1 cellular context compared by ENCODE assay signal in the genomic region with DNA sequence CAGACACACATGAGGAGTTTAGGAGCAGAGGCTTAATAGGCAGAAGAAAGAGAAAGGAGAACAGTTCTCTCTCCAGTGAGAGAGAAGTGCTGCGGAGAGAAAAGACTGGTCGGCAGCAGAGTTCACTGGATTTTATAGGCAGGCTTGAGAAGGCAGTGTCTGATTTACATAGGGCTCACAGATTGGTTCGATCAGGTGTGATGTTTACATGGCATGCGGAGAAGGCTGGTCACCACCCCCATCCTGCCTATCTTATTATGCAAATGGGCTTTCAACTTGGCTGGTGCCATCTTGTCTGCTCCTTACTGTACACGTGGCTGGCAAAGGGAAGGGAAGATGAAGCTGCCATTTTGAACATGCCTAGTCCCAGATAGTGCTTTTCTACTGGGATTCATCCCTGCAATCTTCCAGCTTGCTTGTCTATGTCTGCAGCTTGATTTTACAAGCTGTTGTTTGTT.
TF ChIP-seq lines count a peak whose summit lies in the region.

No MANE protein-coding gene starts in this region.

TF ChIP-seq in K562, 482 proteins besides CTCF, POLR2A, EP300 and RAD21 (continued from another document and continues in another):
- TF ChIP-seq, protein P1, sequence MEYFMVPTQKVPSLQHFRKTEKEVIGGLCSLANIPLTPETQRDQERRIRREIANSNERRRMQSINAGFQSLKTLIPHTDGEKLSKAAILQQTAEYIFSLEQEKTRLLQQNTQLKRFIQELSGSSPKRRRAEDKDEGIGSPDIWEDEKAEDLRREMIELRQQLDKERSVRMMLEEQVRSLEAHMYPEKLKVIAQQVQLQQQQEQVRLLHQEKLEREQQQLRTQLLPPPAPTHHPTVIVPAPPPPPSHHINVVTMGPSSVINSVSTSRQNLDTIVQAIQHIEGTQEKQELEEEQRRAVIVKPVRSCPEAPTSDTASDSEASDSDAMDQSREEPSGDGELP (CRISPR knock-in tag; IDR thresholded peaks at IDR 0.05; ENCODE audit: borderline replicate concordance), result no peak
- no peak for TF ChIP-seq CEBPB (tag; IDR thresholded peaks at IDR 0.05)
- no peak for TF ChIP-seq ZSCAN29 (IDR thresholded peaks at IDR 0.05)
- TF ChIP-seq, protein P2, sequence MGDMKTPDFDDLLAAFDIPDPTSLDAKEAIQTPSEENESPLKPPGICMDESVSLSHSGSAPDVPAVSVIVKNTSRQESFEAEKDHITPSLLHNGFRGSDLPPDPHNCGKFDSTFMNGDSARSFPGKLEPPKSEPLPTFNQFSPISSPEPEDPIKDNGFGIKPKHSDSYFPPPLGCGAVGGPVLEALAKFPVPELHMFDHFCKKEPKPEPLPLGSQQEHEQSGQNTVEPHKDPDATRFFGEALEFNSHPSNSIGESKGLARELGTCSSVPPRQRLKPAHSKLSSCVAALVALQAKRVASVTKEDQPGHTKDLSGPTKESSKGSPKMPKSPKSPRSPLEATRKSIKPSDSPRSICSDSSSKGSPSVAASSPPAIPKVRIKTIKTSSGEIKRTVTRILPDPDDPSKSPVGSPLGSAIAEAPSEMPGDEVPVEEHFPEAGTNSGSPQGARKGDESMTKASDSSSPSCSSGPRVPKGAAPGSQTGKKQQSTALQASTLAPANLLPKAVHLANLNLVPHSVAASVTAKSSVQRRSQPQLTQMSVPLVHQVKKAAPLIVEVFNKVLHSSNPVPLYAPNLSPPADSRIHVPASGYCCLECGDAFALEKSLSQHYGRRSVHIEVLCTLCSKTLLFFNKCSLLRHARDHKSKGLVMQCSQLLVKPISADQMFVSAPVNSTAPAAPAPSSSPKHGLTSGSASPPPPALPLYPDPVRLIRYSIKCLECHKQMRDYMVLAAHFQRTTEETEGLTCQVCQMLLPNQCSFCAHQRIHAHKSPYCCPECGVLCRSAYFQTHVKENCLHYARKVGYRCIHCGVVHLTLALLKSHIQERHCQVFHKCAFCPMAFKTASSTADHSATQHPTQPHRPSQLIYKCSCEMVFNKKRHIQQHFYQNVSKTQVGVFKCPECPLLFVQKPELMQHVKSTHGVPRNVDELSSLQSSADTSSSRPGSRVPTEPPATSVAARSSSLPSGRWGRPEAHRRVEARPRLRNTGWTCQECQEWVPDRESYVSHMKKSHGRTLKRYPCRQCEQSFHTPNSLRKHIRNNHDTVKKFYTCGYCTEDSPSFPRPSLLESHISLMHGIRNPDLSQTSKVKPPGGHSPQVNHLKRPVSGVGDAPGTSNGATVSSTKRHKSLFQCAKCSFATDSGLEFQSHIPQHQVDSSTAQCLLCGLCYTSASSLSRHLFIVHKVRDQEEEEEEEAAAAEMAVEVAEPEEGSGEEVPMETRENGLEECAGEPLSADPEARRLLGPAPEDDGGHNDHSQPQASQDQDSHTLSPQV (IDR thresholded peaks at IDR 0.05), result peak; percentile 90
- no peak for TF ChIP-seq SMAD3 (CRISPR knock-in tag; conservative IDR thresholded peaks at IDR 0.05)
- TF ChIP-seq, protein P3, sequence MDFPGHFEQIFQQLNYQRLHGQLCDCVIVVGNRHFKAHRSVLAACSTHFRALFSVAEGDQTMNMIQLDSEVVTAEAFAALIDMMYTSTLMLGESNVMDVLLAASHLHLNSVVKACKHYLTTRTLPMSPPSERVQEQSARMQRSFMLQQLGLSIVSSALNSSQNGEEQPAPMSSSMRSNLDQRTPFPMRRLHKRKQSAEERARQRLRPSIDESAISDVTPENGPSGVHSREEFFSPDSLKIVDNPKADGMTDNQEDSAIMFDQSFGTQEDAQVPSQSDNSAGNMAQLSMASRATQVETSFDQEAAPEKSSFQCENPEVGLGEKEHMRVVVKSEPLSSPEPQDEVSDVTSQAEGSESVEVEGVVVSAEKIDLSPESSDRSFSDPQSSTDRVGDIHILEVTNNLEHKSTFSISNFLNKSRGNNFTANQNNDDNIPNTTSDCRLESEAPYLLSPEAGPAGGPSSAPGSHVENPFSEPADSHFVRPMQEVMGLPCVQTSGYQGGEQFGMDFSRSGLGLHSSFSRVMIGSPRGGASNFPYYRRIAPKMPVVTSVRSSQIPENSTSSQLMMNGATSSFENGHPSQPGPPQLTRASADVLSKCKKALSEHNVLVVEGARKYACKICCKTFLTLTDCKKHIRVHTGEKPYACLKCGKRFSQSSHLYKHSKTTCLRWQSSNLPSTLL (IDR thresholded peaks at IDR 0.05), result no peak
- TF ChIP-seq NFRKB (IDR thresholded peaks at IDR 0.05; ENCODE audit: low read depth), result peak; percentile 97
- no peak for TF ChIP-seq ERF (CRISPR knock-in tag; IDR thresholded peaks at IDR 0.05)
- TF ChIP-seq POLR2B (IDR thresholded peaks at IDR 0.05; ENCODE audit: low read depth, partially characterized antibody), result peak; percentile 95
- TF ChIP-seq SIX5 (IDR thresholded peaks at IDR 0.05; ENCODE audit: borderline replicate concordance in 1 of 2, insufficient read depth in 1 of 2, low read depth in 1 of 2, low read length in 2 of 2), result no peak
- TF ChIP-seq CREB1 (IDR thresholded peaks at IDR 0.05), result no peak
- TF ChIP-seq CREB1 (CRISPR knock-in tag; IDR thresholded peaks at IDR 0.05), result no peak
- TF ChIP-seq ZEB2 (IDR thresholded peaks at IDR 0.05), result no peak
- no peak for TF ChIP-seq MTA2 (IDR thresholded peaks at IDR 0.05; ENCODE audit: low read depth)
- TF ChIP-seq KLF13 (tag; IDR thresholded peaks at IDR 0.05; ENCODE audit: borderline replicate concordance, low read depth), result no peak
- peak; percentile 36; the same call in 1 of the 2 replicates for TF ChIP-seq CTBP1 (IDR thresholded peaks at IDR 0.05; ENCODE audit: borderline replicate concordance)
- no peak for TF ChIP-seq SLC30A9 (CRISPR knock-in tag; IDR thresholded peaks at IDR 0.05)
- TF ChIP-seq NCOA1 (IDR thresholded peaks at IDR 0.05; ENCODE audit: low read depth), result no peak
- TF ChIP-seq POLR2AphosphoS5 (IDR thresholded peaks at IDR 0.05; ENCODE audit: control insufficient read depth, insufficient read depth, low read depth, low read length), result peak; percentile 91
- TF ChIP-seq, protein P4, sequence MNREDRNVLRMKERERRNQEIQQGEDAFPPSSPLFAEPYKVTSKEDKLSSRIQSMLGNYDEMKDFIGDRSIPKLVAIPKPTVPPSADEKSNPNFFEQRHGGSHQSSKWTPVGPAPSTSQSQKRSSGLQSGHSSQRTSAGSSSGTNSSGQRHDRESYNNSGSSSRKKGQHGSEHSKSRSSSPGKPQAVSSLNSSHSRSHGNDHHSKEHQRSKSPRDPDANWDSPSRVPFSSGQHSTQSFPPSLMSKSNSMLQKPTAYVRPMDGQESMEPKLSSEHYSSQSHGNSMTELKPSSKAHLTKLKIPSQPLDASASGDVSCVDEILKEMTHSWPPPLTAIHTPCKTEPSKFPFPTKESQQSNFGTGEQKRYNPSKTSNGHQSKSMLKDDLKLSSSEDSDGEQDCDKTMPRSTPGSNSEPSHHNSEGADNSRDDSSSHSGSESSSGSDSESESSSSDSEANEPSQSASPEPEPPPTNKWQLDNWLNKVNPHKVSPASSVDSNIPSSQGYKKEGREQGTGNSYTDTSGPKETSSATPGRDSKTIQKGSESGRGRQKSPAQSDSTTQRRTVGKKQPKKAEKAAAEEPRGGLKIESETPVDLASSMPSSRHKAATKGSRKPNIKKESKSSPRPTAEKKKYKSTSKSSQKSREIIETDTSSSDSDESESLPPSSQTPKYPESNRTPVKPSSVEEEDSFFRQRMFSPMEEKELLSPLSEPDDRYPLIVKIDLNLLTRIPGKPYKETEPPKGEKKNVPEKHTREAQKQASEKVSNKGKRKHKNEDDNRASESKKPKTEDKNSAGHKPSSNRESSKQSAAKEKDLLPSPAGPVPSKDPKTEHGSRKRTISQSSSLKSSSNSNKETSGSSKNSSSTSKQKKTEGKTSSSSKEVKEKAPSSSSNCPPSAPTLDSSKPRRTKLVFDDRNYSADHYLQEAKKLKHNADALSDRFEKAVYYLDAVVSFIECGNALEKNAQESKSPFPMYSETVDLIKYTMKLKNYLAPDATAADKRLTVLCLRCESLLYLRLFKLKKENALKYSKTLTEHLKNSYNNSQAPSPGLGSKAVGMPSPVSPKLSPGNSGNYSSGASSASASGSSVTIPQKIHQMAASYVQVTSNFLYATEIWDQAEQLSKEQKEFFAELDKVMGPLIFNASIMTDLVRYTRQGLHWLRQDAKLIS (CRISPR knock-in tag; IDR thresholded peaks at IDR 0.05), result no peak
- no peak for TF ChIP-seq ZNF696 (CRISPR knock-in tag; conservative IDR thresholded peaks at IDR 0.05)
- TF ChIP-seq ZNF766 (CRISPR knock-in tag; conservative IDR thresholded peaks at IDR 0.05), result peak; percentile 66; the same call in 1 of the 2 replicates
- TF ChIP-seq TCF7 (IDR thresholded peaks at IDR 0.05; ENCODE audit: borderline replicate concordance), result no peak
- TF ChIP-seq, protein P5, sequence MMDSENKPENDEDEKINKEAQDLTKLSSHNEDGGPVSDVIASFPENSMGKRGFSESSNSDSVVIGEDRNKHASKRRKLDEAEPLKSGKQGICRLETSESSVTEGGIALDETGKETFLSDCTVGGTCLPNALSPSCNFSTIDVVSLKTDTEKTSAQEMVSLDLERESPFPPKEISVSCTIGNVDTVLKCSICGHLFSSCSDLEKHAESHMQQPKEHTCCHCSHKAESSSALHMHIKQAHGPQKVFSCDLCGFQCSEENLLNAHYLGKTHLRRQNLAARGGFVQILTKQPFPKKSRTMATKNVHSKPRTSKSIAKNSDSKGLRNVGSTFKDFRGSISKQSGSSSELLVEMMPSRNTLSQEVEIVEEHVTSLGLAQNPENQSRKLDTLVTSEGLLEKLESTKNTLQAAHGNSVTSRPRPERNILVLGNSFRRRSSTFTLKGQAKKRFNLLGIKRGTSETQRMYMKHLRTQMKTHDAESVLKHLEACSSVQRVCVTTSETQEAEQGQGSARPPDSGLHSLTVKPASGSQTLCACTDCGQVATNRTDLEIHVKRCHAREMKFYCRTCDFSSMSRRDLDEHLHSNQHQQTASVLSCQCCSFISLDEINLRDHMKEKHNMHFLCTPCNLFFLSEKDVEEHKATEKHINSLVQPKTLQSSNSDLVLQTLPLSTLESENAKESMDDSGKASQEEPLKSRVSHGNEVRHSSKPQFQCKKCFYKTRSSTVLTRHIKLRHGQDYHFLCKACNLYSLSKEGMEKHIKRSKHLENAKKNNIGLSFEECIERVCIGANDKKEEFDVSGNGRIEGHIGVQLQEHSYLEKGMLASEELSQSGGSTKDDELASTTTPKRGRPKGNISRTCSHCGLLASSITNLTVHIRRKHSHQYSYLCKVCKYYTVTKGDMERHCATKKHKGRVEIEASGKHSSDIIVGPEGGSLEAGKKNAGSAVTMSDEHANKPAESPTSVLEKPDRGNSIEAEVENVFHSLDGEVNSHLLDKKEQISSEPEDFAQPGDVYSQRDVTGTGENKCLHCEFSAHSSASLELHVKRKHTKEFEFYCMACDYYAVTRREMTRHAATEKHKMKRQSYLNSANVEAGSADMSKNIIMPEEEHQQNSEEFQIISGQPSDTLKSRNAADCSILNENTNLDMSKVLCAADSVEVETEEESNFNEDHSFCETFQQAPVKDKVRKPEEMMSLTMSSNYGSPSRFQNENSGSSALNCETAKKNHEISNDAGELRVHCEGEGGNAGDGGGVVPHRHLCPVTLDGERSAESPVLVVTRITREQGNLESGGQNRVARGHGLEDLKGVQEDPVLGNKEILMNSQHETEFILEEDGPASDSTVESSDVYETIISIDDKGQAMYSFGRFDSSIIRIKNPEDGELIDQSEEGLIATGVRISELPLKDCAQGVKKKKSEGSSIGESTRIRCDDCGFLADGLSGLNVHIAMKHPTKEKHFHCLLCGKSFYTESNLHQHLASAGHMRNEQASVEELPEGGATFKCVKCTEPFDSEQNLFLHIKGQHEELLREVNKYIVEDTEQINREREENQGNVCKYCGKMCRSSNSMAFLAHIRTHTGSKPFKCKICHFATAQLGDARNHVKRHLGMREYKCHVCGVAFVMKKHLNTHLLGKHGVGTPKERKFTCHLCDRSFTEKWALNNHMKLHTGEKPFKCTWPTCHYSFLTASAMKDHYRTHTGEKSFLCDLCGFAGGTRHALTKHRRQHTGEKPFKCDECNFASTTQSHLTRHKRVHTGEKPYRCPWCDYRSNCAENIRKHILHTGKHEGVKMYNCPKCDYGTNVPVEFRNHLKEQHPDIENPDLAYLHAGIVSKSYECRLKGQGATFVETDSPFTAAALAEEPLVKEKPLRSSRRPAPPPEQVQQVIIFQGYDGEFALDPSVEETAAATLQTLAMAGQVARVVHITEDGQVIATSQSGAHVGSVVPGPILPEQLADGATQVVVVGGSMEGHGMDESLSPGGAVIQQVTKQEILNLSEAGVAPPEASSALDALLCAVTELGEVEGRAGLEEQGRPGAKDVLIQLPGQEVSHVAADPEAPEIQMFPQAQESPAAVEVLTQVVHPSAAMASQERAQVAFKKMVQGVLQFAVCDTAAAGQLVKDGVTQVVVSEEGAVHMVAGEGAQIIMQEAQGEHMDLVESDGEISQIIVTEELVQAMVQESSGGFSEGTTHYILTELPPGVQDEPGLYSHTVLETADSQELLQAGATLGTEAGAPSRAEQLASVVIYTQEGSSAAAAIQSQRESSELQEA (IDR thresholded peaks at IDR 0.05; ENCODE audit: low read depth), result no peak
- TF ChIP-seq SIRT6 (IDR thresholded peaks at IDR 0.05; ENCODE audit: low read depth, low read length), result no peak
- TF ChIP-seq NCOR1 (IDR thresholded peaks at IDR 0.05), result no peak
- TF ChIP-seq, protein P6, sequence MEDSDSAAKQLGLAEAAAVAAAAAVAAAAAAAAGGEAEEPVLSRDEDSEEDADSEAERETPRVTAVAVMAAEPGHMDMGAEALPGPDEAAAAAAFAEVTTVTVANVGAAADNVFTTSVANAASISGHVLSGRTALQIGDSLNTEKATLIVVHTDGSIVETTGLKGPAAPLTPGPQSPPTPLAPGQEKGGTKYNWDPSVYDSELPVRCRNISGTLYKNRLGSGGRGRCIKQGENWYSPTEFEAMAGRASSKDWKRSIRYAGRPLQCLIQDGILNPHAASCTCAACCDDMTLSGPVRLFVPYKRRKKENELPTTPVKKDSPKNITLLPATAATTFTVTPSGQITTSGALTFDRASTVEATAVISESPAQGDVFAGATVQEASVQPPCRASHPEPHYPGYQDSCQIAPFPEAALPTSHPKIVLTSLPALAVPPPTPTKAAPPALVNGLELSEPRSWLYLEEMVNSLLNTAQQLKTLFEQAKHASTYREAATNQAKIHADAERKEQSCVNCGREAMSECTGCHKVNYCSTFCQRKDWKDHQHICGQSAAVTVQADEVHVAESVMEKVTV (CRISPR knock-in tag; IDR thresholded peaks at IDR 0.05), result no peak
- TF ChIP-seq ZNF707 (CRISPR knock-in tag; conservative IDR thresholded peaks at IDR 0.05), result no peak
- no peak for TF ChIP-seq ZNF347 (CRISPR knock-in tag; IDR thresholded peaks at IDR 0.05; ENCODE audit: low read depth)
- peak; percentile 96 for TF ChIP-seq SUPT5H (IDR thresholded peaks at IDR 0.05)
- TF ChIP-seq ATF1 (CRISPR knock-in tag; IDR thresholded peaks at IDR 0.05), result no peak
- peak; percentile 73 for TF ChIP-seq ATF1 (tag; IDR thresholded peaks at IDR 0.05)
- TF ChIP-seq, protein P7, sequence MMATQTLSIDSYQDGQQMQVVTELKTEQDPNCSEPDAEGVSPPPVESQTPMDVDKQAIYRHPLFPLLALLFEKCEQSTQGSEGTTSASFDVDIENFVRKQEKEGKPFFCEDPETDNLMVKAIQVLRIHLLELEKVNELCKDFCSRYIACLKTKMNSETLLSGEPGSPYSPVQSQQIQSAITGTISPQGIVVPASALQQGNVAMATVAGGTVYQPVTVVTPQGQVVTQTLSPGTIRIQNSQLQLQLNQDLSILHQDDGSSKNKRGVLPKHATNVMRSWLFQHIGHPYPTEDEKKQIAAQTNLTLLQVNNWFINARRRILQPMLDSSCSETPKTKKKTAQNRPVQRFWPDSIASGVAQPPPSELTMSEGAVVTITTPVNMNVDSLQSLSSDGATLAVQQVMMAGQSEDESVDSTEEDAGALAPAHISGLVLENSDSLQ (IDR thresholded peaks at IDR 0.05), result peak; percentile 86
- no peak for TF ChIP-seq ZNF121 (CRISPR knock-in tag; conservative IDR thresholded peaks at IDR 0.05)
- TF ChIP-seq ZBTB8A (IDR thresholded peaks at IDR 0.05; ENCODE audit: partially characterized antibody), result no peak
- TF ChIP-seq E2F3 (CRISPR knock-in tag; IDR thresholded peaks at IDR 0.05), result no peak
- peak; percentile 66 for TF ChIP-seq TAF1 (IDR thresholded peaks at IDR 0.05; ENCODE audit: control insufficient read depth, extremely low read depth, insufficient read depth, low read length, severe bottlenecking)
- no peak for TF ChIP-seq HNRNPL (IDR thresholded peaks at IDR 0.05; ENCODE audit: low read depth, low read length)
- TF ChIP-seq CCAR2 (IDR thresholded peaks at IDR 0.05; ENCODE audit: low read depth, low read length), result no peak
- no peak for TF ChIP-seq ARID2 (IDR thresholded peaks at IDR 0.05)
